8 cellular contexts compared by ENCODE assay signal in the genomic region with DNA sequence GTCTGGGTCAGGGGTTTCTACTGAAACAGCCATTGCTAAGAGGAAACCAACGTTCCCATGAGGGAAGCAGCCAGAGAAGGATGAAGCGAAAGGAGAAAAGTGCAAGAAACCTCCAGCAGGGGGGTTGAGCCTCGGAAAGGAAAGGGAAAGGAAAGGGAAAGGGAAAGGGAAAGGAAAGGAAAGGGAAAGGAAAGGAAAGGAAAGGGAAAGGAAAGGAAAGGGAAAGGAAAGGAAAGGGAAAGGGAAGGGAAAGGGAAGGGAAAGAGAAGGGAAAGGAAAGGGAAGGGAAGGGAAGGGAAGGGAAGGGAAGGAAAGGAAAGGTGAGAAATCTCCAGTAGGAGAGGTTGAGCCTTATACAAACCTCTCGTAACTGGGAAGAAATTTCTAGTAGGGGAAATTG. TPM values are rescaled to one million over a fixed set of nuclear protein-coding genes. Genes with fewer than 3 reads are reported as not detected.
DNase-seq lines count a peak whose midpoint lies in the region; ATAC-seq and TF ChIP-seq lines count a peak whose summit lies in the region.
"Not testable (repeated sequence)": the region's sequence is repeated elsewhere in the genome, so short reads cannot be mapped to it uniquely, and the experiment has no call there.

No MANE protein-coding gene starts in this region.

- H3K23me2 ChIP-seq in H9 (ENCODE audit: insufficient read length, low read depth, low read length, poor library complexity, severe bottlenecking): not testable (repeated sequence)

- H4K91ac ChIP-seq in H9 (ENCODE audit: insufficient read length, low read depth, low read length); mesenchymal stem cell (ENCODE audit: low read length): not testable (repeated sequence)

- H3K14ac ChIP-seq in H9 (ENCODE audit: insufficient read depth, low read length); mesenchymal stem cell (ENCODE audit: low read length in 2 of 2): not testable (repeated sequence)

- H3K27me3 ChIP-seq in H9 (ENCODE audit: insufficient read depth, low read length); Panc1 (ENCODE audit: control insufficient read depth, insufficient read depth, low read length); endodermal cell (ENCODE audit: control insufficient read depth, insufficient read depth, low read length, poor library complexity, severe bottlenecking); foreskin keratinocyte; mesenchymal stem cell (ENCODE audit: control insufficient read depth in 1 of 2, insufficient read depth in 1 of 2, low read length in 2 of 2): not testable (repeated sequence)

- intact Hi-C loops in Panc1 (cut with micrococcal nuclease; ENCODE audit: unreplicated experiment): not testable (repeated sequence)

- not testable (repeated sequence) for H3K27ac ChIP-seq in H9 (ENCODE audit: insufficient read length, low read depth, low read length); Panc1 (ENCODE audit: low read length); endodermal cell (ENCODE audit: low read depth, low read length); foreskin keratinocyte; mesenchymal stem cell (ENCODE audit: low read length, poor library complexity, severe bottlenecking)

- H4K5ac ChIP-seq in H9 (ENCODE audit: insufficient read length, low read depth, low read length): not testable (repeated sequence)

- not testable (repeated sequence) for H3K36me3 ChIP-seq in Panc1 (ENCODE audit: control insufficient read depth, insufficient read depth, low read length); endodermal cell (ENCODE audit: control insufficient read depth, insufficient read depth, low read length); mesenchymal stem cell (ENCODE audit: control insufficient read depth in 1 of 2, insufficient read depth in 2 of 2, low read depth in 1 of 2, low read length in 2 of 2)

- not testable (repeated sequence) for H3T11ph ChIP-seq in H9 (ENCODE audit: low read length)

- not testable (repeated sequence) for H4K20me1 ChIP-seq in H9 (ENCODE audit: control insufficient read depth, insufficient read depth, insufficient read length)

- H3K4me3 ChIP-seq in AG09309 (ENCODE audit: control insufficient read depth, low read depth, low read length); Panc1 (ENCODE audit: low read depth in 2 of 2, low read length in 2 of 2); astrocyte of the spinal cord (ENCODE audit: low read depth, low read length); endodermal cell (ENCODE audit: low read length); retinal pigment epithelial cell (ENCODE audit: low read length): not testable (repeated sequence)
- peak overlapping the region in 1 of 2 experiments; percentile 9 for H3K4me3 ChIP-seq in mesenchymal stem cell (ENCODE audit: insufficient read depth in 1 of 2, low read depth in 1 of 2, low read length in 2 of 2)

- H3K4me3 Mint-ChIP-seq in H9, endodermal cell: not testable (repeated sequence)

- H3K27me3 Mint-ChIP-seq in H9 (ENCODE audit: low read depth); endodermal cell (ENCODE audit: insufficient read depth): not testable (repeated sequence)

- not testable (repeated sequence) for H3K23ac ChIP-seq in H9 (ENCODE audit: insufficient read length, low read depth, low read length); mesenchymal stem cell (ENCODE audit: low read length in 2 of 2)

- in situ Hi-C loops in Panc1 (cut with HindIII; ENCODE audit: low pct_unique_long_range_greater_than_20kb, low sequenced_read_pairs); astrocyte of the spinal cord (cut with HindIII; ENCODE audit: low sequenced_read_pairs): not testable (repeated sequence)

- H4K8ac ChIP-seq in H9 (replicated peaks; ENCODE audit: insufficient read length, low read depth, low read length); mesenchymal stem cell (ENCODE audit: low read length): not testable (repeated sequence)

- not testable (repeated sequence) for H2BK20ac ChIP-seq in H9 (ENCODE audit: low read depth, low read length, poor library complexity, severe bottlenecking)

- not testable (repeated sequence) for H3K9me3 Mint-ChIP-seq in H9, endodermal cell

- POLR2A ChIA-PET in Panc1 (lab: Charles Lee): not testable (repeated sequence)

- H2BK12ac ChIP-seq in H9 (ENCODE audit: insufficient read length, low read depth, low read length); mesenchymal stem cell (ENCODE audit: low read length in 2 of 2): not testable (repeated sequence)

- not testable (repeated sequence) for H2BK5ac ChIP-seq in H9 (ENCODE audit: insufficient read length, low read length); mesenchymal stem cell (ENCODE audit: low read depth, low read length, poor library complexity, severe bottlenecking)

- H3K27ac Mint-ChIP-seq in H9: 0 out of 7 replicates have a peak overlapping the region, but pooled peaks of 1 of the 3 experiments have one; percentile 30
- not testable (repeated sequence) for H3K27ac Mint-ChIP-seq in endodermal cell

- CTCF ChIA-PET in Panc1 (lab: Charles Lee): not testable (repeated sequence)

- H3K4ac ChIP-seq in H9 (ENCODE audit: low read depth, low read length); mesenchymal stem cell (ENCODE audit: low read depth in 1 of 2, low read length in 2 of 2): not testable (repeated sequence)

- not testable (repeated sequence) for BruUV-seq in Panc1 (replicated peaks; lab: Mats Ljungman, UMichigan)

- not testable (repeated sequence) for H2BK15ac ChIP-seq in H9 (ENCODE audit: low read depth, low read length); mesenchymal stem cell (ENCODE audit: low read depth, poor library complexity, severe bottlenecking)

- not testable (repeated sequence) for H2BK120ac ChIP-seq in H9 (ENCODE audit: low read depth, low read length, poor library complexity, severe bottlenecking); mesenchymal stem cell (ENCODE audit: low read depth, low read length)

- H3K56ac ChIP-seq in H9 (ENCODE audit: insufficient read length, low read depth, low read length): not testable (repeated sequence)

- H3K9ac ChIP-seq in H9 (ENCODE audit: extremely low read depth, insufficient read length, low read length); endodermal cell (ENCODE audit: extremely low read depth, low read length, poor library complexity, severe bottlenecking); mesenchymal stem cell (ENCODE audit: low read length): not testable (repeated sequence)

- not testable (repeated sequence) for H3K79me1 ChIP-seq in H9 (ENCODE audit: insufficient read depth, low read depth, low read length, poor library complexity, severe bottlenecking); mesenchymal stem cell (replicated peaks; ENCODE audit: low read length, poor library complexity, severe bottlenecking)

- H3K36me3 Mint-ChIP-seq in H9 (ENCODE audit: insufficient read depth in 1 of 3, low read depth in 3 of 3); endodermal cell (ENCODE audit: low read depth): not testable (repeated sequence)

- peak; percentile 26 for TF ChIP-seq CTCF in AG09309 (IDR thresholded peaks at IDR 0.05; ENCODE audit: control insufficient read depth, insufficient read depth, low read depth, low read length, missing control alignments)
- TF ChIP-seq CTCF in H9 (conservative IDR thresholded peaks at IDR 0.05): peak; percentile 26; the same call in 1 of the 3 replicates
- peak; percentile 23; the same call in 1 of the 2 replicates for TF ChIP-seq CTCF in Panc1 (IDR thresholded peaks at IDR 0.05)
- peak; percentile 18 for TF ChIP-seq CTCF in astrocyte of the spinal cord (IDR thresholded peaks at IDR 0.05; ENCODE audit: low read depth, low read length)
- TF ChIP-seq CTCF in endodermal cell (conservative IDR thresholded peaks at IDR 0.05): peak; percentile 52
- peak; percentile 27 for TF ChIP-seq CTCF in foreskin keratinocyte (conservative IDR thresholded peaks at IDR 0.05)
- TF ChIP-seq CTCF in retinal pigment epithelial cell (conservative IDR thresholded peaks at IDR 0.05; ENCODE audit: low read depth, low read length): peak; percentile 33

- H2AK5ac ChIP-seq in H9 (ENCODE audit: insufficient read length, low read length); mesenchymal stem cell (ENCODE audit: low read length, severe bottlenecking): not testable (repeated sequence)

- H3K4me1 ChIP-seq in H9 (ENCODE audit: insufficient read depth, low read length); Panc1 (ENCODE audit: control insufficient read depth, insufficient read depth, low read length); endodermal cell (ENCODE audit: control insufficient read depth, insufficient read depth, low read length); foreskin keratinocyte; mesenchymal stem cell (ENCODE audit: control insufficient read depth, insufficient read depth, low read depth, low read length): not testable (repeated sequence)

- not testable (repeated sequence) for H3K9me3 ChIP-seq in H9 (ENCODE audit: control insufficient read depth, low read depth, low read length); Panc1 (ENCODE audit: control insufficient read depth, insufficient read depth, low read depth, low read length); endodermal cell (ENCODE audit: control insufficient read depth, low read length); mesenchymal stem cell (ENCODE audit: control insufficient read depth, low read length)

- not testable (repeated sequence) for DNase-seq in AG09309 (ENCODE audit: low read depth); Panc1 (ENCODE audit: low read depth, low spot score); astrocyte of the spinal cord (ENCODE audit: low read depth, low spot score); foreskin keratinocyte; retinal pigment epithelial cell (ENCODE audit: low read depth)
- peak; percentile 16 for DNase-seq in H9
- DNase-seq in endodermal cell: peak; percentile 57
- peak; percentile 35 for DNase-seq in mesenchymal stem cell

- H3K4me1 Mint-ChIP-seq in H9, endodermal cell: not testable (repeated sequence)

- not testable (repeated sequence) for H3K79me2 ChIP-seq in H9 (ENCODE audit: insufficient read depth, low read length)

- ATAC-seq in Panc1, foreskin keratinocyte: not testable (repeated sequence)

- not testable (repeated sequence) for H3K18ac ChIP-seq in H9 (ENCODE audit: insufficient read length, low read depth, low read length); mesenchymal stem cell (ENCODE audit: low read depth in 1 of 2, low read length in 2 of 2)

- no CpG with 5 or more reads among the region's 4 CpGs for WGBS in H9 (ENCODE audit: extremely low coverage, insufficient read length, low lambda C conversion rate)
- 72 to 77% methylated on average over 3 of the region's 4 CpGs for WGBS in endodermal cell (ENCODE audit: insufficient coverage in 1 of 2, insufficient read length in 1 of 2), 2 experiments
- WGBS in mesenchymal stem cell: 69% methylated on average over 3 of the region's 4 CpGs

- H2AFZ ChIP-seq in H9 (ENCODE audit: low read length); mesenchymal stem cell (ENCODE audit: low read depth, low read length): not testable (repeated sequence)

- H3K4me2 ChIP-seq in H9 (ENCODE audit: insufficient read depth, insufficient read length, low read length); mesenchymal stem cell (ENCODE audit: low read length, poor library complexity, severe bottlenecking): not testable (repeated sequence)

RNA-seq across cellular contexts. Expression of gene RPS17, which starts 52.0 kb away (rescaled TPM):
- total RNA-seq in H9 (2021): 2,597 and 2,660 TPM in 2 replicates
- total RNA-seq in Panc1 (2021; ENCODE audit: unreplicated experiment): 1,598 TPM
- 1,239 TPM for polyA plus RNA-seq in Panc1 (2012; ENCODE audit: insufficient read length)
- 1,000 to 10,000 TPM; 1,918 to 2,023 TPM for total RNA-seq in endodermal cell
- 2,836 TPM for polyA plus RNA-seq in endodermal cell (2013, experiment 1 of 2)
- 2,786 TPM for polyA plus RNA-seq in endodermal cell (2013, experiment 2 of 2)
- 3,287 and 3,560 TPM in 2 replicates for total RNA-seq in foreskin keratinocyte
- 4,776 and 5,214 TPM in 2 replicates for polyA plus RNA-seq in foreskin keratinocyte
- 3,754 TPM for polyA plus RNA-seq in mesenchymal stem cell (2013, experiment 1 of 2)
- polyA plus RNA-seq in mesenchymal stem cell (2013, experiment 2 of 2): 3,596 TPM

RNA-seq across cellular contexts. Expression of gene GOLGA6L9, which starts 58.6 kb away (rescaled TPM):
- total RNA-seq in H9 (2021) (3.9 TPM in 2 replicates), Panc1 (2021; ENCODE audit: unreplicated experiment) (5.8 TPM), endodermal cell (10 to 100 TPM in 1 of 2 donors, 1 to 10 TPM in 1; 8.1 to 11.4 TPM), foreskin keratinocyte (2.5 and 3.8 TPM in 2 replicates)
- 9.4 TPM for polyA plus RNA-seq in Panc1 (2012; ENCODE audit: insufficient read length)
- polyA plus RNA-seq in endodermal cell (2013, experiment 1 of 2): 12.4 TPM
- polyA plus RNA-seq in endodermal cell (2013, experiment 2 of 2): 11.6 TPM
- polyA plus RNA-seq in foreskin keratinocyte: 0.88 and 1.1 TPM in 2 replicates
- polyA plus RNA-seq in mesenchymal stem cell (2013, experiment 1 of 2): 2.6 TPM
- polyA plus RNA-seq in mesenchymal stem cell (2013, experiment 2 of 2): 2.0 TPM
